Comparison of ENCODE assay signal across 9 cellular contexts in genomic region chr9:137218754-137219271, GRCh38. TPM values are rescaled to one million over a fixed set of nuclear protein-coding genes. Genes with fewer than 3 reads are reported as not detected.
DNase-seq lines count a peak whose midpoint lies in the region; ATAC-seq and TF ChIP-seq lines count a peak whose summit lies in the region.
"Had no signal": no experiment of that assay in that cellular context is flagged by ENCODE, and none has a peak within 500 bp of the region (broad histone marks: within the 10 kb centered on the region; RNA-seq: fewer than 3 reads in every experiment).

No MANE protein-coding gene starts in this region.

- no peak for DNase-seq in Right ventricle myocardium superior
- no peak for DNase-seq in Right ventricle myocardium inferior (ENCODE audit: missing footprints)
- DNase-seq in erythroblast (lab: John Stamatoyannopoulos, UW): peak; percentile 88 to 89
- no peak for DNase-seq in type B pancreatic cell (ENCODE audit: extremely low spot score, unreplicated experiment)
- DNase-seq in head of caudate nucleus: no peak
- DNase-seq in NOMO-1 (lab: John Stamatoyannopoulos, UW; ENCODE audit: unreplicated experiment in 2 of 2): no peak

- no peak for TF ChIP-seq CTCF in type B pancreatic cell (conservative IDR thresholded peaks at IDR 0.05)

- H3K4me1 Mint-ChIP-seq in type B pancreatic cell (ENCODE audit: unreplicated experiment): peaks cover 3% of the 10 kb centered on the region

- ATAC-seq in Right ventricle myocardium superior (ENCODE audit: poor library complexity) (peak; percentile 2), Right ventricle myocardium inferior (no peak)

- intact Hi-C loops in Right ventricle myocardium superior (cut with DNase I) (no loop called here), Right ventricle myocardium inferior (cut with DNase I) (no loop called here), head of caudate nucleus (cut with DNase I) (no loop called here)

- TF ChIP-seq POLR2A in erythroblast (IDR thresholded peaks at IDR 0.05; ENCODE audit: low read length): peak; percentile 48

- H3K36me3 Mint-ChIP-seq in type B pancreatic cell: no peaks in the 10 kb centered on the region

- no peaks in the 10 kb centered on the region for H3K27me3 Mint-ChIP-seq in type B pancreatic cell
- H3K27me3 Mint-ChIP-seq: B cell had no signal

- peak overlapping the region; percentile 31 for H3K4me3 Mint-ChIP-seq in type B pancreatic cell
- H3K4me3 Mint-ChIP-seq: activated T-helper 1 cell treated with anti-CD3 and anti-CD28 coated beads, Interleukin-12 subunit alpha, Interleukin-12 subunit beta, Interleukin-2, Interleukin-4 antibody, amounts not matched to agents 30 ng/mL and 10 ng/mL and 1 ng/mL, durations not matched to agents 14 hours and 24 hours and 36 hours; B cell had no signal

- peak overlapping the region; percentile 43 for H3K27ac Mint-ChIP-seq in type B pancreatic cell
- H3K27ac Mint-ChIP-seq: activated T-helper 1 cell treated with anti-CD3 and anti-CD28 coated beads, Interleukin-12 subunit alpha, Interleukin-12 subunit beta, Interleukin-2, Interleukin-4 antibody, amounts not matched to agents 30 ng/mL and 10 ng/mL and 1 ng/mL, durations not matched to agents 14 hours and 24 hours and 36 hours; B cell had no signal

- no peaks in the 10 kb centered on the region for H3K9me3 Mint-ChIP-seq in type B pancreatic cell
- H3K9me3 Mint-ChIP-seq: activated T-helper 1 cell treated with anti-CD3 and anti-CD28 coated beads, Interleukin-12 subunit alpha, Interleukin-12 subunit beta, Interleukin-2, Interleukin-4 antibody, amounts not matched to agents 30 ng/mL and 10 ng/mL and 1 ng/mL, durations not matched to agents 14 hours and 24 hours and 36 hours had no signal

RNA-seq across cellular contexts. Expression of gene RNF208, which starts 3.2 kb away (rescaled TPM):
- total RNA-seq in Right ventricle myocardium superior (24.8 TPM), Right ventricle myocardium inferior (26.0 TPM), type B pancreatic cell (ENCODE audit: low replicate concordance) (12.1 and 15.7 TPM in 2 replicates)

RNA-seq across cellular contexts. Expression of gene CYSRT1, which starts 6.2 kb away (rescaled TPM):
- not detected for total RNA-seq in Right ventricle myocardium superior
- not detected for total RNA-seq in Right ventricle myocardium inferior
- total RNA-seq in type B pancreatic cell (ENCODE audit: low replicate concordance): 0.86 and 1.5 TPM in 2 replicates

RNA-seq across cellular contexts. Expression of gene RNF224, which starts 8.5 kb away (rescaled TPM):
- total RNA-seq in Right ventricle myocardium superior (not detected), Right ventricle myocardium inferior (not detected), type B pancreatic cell (ENCODE audit: low replicate concordance) (0.36 and 0.48 TPM in 2 replicates)
- total RNA-seq: B cell had no signal

RNA-seq across cellular contexts. Expression of gene SLC34A3, which starts 11.9 kb away (rescaled TPM):
- not detected for total RNA-seq in Right ventricle myocardium superior
- total RNA-seq in Right ventricle myocardium inferior: not detected
- total RNA-seq in type B pancreatic cell (ENCODE audit: low replicate concordance): 0.41 and 0.81 TPM in 2 replicates
- total RNA-seq: activated T-helper 1 cell treated with anti-CD3 and anti-CD28 coated beads, Interleukin-12 subunit alpha, Interleukin-12 subunit beta, Interleukin-2, Interleukin-4 antibody, amounts not matched to agents 30 ng/mL and 10 ng/mL and 1 ng/mL, durations not matched to agents 14 hours and 24 hours and 36 hours; B cell; OCI-LY7 had no signal

RNA-seq across cellular contexts. Expression of gene NDOR1, which starts 13.3 kb away (rescaled TPM):
- total RNA-seq in Right ventricle myocardium superior (5.5 TPM), Right ventricle myocardium inferior (5.9 TPM), type B pancreatic cell (ENCODE audit: low replicate concordance) (18.9 and 28.0 TPM in 2 replicates)

Comparison
In these comparisons a context has a peak if more than half of its experiments do, and no peak if none do; other contexts are left out.
1. DNase-seq: peak in erythroblast (2 of 2); none in Right ventricle myocardium superior (single experiment), Right ventricle myocardium inferior (single experiment), type B pancreatic cell (single experiment), head of caudate nucleus (0 of 42) and NOMO-1 (0 of 2).